In the genomic region with DNA sequence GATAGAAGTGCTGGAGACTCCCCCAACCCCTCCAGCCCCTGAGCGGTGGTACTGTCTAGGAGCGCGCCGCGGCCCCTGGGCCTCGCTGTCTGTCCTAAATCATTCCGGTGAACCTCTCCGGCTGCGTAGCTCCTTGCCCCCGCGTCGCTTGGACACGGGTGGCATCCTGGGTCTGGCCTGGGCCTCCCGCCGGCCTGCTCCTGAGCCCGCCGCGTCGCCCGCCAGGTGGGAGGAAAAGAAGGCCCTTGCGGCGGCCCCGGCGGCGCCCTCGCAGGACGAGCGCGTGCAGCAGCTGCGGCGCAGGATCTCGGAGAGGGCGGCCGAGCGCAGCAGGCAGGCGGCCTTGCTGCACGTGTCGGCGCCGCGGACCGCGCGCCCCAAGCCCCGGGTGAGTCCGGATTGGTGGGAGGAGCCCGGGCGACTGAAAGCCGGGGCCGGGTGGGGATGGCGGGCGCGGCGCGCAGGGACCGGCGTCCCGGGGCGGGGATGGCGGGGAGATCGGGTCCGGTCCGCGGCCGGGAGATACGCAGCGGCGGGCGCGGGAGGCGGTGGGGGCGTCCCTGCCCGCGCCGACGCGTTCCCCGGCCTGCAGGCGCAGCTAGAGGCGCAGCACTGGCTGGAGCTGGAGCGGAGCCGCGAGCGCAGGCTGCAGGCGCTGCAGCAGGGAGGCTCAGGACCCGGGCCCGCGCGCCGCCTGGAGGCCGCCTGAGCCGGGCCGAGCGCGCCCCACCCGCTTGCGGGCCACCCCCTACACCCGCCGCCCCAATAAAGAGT, we compare ENCODE assay signal across 2 cellular contexts.
TF ChIP-seq lines count a peak whose summit lies in the region.

No MANE protein-coding gene starts in this region.

TF ChIP-seq in HEK293, 187 proteins besides CTCF, POLR2A, EP300 and RAD21 (continued from another document and continues in another):
- TF ChIP-seq ZNF26 (tag by site-specific recombination; IDR thresholded peaks at IDR 0.05) (no peak), KLF10 (tag by site-specific recombination; IDR thresholded peaks at IDR 0.05) (no peak), ZIC2 (tag by site-specific recombination; IDR thresholded peaks at IDR 0.05) (peak; percentile 89), ZNF140 (tag by site-specific recombination; IDR thresholded peaks at IDR 0.05) (no peak), ZNF416 (tag by site-specific recombination; IDR thresholded peaks at IDR 0.05) (no peak), ZBTB20 (tag by site-specific recombination; IDR thresholded peaks at IDR 0.05) (no peak; the same call in 1 of the 2 replicates), ZNF830 (tag by site-specific recombination; IDR thresholded peaks at IDR 0.05; ENCODE audit: low read depth) (no peak), GLIS1 (tag by site-specific recombination; IDR thresholded peaks at IDR 0.05) (peak; percentile 38; the same call in 1 of the 2 replicates), HOXC10 (CRISPR knock-in tag; IDR thresholded peaks at IDR 0.05) (no peak), BCL11A (tag by site-specific recombination; IDR thresholded peaks at IDR 0.05; ENCODE audit: low read depth) (no peak), ZBTB48 (tag by site-specific recombination; IDR thresholded peaks at IDR 0.05) (no peak), ZNF184 (tag by site-specific recombination; IDR thresholded peaks at IDR 0.05) (no peak), ZNF114 (tag by site-specific recombination; IDR thresholded peaks at IDR 0.05) (no peak), YY2 (tag by site-specific recombination; IDR thresholded peaks at IDR 0.05) (no peak), ZNF571 (tag by site-specific recombination; IDR thresholded peaks at IDR 0.05) (no peak), PRDM1 (tag by site-specific recombination; IDR thresholded peaks at IDR 0.05) (no peak)
- TF ChIP-seq, protein P1, sequence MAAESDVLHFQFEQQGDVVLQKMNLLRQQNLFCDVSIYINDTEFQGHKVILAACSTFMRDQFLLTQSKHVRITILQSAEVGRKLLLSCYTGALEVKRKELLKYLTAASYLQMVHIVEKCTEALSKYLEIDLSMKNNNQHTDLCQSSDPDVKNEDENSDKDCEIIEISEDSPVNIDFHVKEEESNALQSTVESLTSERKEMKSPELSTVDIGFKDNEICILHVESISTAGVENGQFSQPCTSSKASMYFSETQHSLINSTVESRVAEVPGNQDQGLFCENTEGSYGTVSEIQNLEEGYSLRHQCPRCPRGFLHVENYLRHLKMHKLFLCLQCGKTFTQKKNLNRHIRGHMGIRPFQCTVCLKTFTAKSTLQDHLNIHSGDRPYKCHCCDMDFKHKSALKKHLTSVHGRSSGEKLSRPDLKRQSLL (tag by site-specific recombination; IDR thresholded peaks at IDR 0.05), result peak; percentile 49; the same call in 1 of the 2 replicates
- TF ChIP-seq, protein P2, sequence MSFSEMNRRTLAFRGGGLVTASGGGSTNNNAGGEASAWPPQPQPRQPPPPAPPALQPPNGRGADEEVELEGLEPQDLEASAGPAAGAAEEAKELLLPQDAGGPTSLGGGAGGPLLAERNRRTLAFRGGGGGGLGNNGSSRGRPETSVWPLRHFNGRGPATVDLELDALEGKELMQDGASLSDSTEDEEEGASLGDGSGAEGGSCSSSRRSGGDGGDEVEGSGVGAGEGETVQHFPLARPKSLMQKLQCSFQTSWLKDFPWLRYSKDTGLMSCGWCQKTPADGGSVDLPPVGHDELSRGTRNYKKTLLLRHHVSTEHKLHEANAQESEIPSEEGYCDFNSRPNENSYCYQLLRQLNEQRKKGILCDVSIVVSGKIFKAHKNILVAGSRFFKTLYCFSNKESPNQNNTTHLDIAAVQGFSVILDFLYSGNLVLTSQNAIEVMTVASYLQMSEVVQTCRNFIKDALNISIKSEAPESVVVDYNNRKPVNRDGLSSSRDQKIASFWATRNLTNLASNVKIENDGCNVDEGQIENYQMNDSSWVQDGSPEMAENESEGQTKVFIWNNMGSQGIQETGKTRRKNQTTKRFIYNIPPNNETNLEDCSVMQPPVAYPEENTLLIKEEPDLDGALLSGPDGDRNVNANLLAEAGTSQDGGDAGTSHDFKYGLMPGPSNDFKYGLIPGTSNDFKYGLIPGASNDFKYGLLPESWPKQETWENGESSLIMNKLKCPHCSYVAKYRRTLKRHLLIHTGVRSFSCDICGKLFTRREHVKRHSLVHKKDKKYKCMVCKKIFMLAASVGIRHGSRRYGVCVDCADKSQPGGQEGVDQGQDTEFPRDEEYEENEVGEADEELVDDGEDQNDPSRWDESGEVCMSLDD (tag by site-specific recombination; IDR thresholded peaks at IDR 0.05), result no peak
- TF ChIP-seq, protein P3, sequence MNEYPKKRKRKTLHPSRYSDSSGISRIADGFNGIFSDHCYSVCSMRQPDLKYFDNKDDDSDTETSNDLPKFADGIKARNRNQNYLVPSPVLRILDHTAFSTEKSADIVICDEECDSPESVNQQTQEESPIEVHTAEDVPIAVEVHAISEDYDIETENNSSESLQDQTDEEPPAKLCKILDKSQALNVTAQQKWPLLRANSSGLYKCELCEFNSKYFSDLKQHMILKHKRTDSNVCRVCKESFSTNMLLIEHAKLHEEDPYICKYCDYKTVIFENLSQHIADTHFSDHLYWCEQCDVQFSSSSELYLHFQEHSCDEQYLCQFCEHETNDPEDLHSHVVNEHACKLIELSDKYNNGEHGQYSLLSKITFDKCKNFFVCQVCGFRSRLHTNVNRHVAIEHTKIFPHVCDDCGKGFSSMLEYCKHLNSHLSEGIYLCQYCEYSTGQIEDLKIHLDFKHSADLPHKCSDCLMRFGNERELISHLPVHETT (tag by site-specific recombination; IDR thresholded peaks at IDR 0.05), result no peak
- TF ChIP-seq, protein P4, sequence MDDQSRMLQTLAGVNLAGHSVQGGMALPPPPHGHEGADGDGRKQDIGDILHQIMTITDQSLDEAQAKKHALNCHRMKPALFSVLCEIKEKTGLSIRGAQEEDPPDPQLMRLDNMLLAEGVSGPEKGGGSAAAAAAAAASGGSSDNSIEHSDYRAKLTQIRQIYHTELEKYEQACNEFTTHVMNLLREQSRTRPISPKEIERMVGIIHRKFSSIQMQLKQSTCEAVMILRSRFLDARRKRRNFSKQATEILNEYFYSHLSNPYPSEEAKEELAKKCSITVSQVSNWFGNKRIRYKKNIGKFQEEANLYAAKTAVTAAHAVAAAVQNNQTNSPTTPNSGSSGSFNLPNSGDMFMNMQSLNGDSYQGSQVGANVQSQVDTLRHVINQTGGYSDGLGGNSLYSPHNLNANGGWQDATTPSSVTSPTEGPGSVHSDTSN (CRISPR knock-in tag; IDR thresholded peaks at IDR 0.05), result peak; percentile 51; the same call in 1 of the 2 replicates

TF ChIP-seq in WTC11, 78 proteins besides CTCF, POLR2A, EP300 and RAD21 (continued from another document and continues in another):
- TF ChIP-seq SP1 (CRISPR knock-in tag; conservative IDR thresholded peaks at IDR 0.05) (peak; percentile 25; the same call in 1 of the 2 replicates), CBFB (CRISPR knock-in tag; IDR thresholded peaks at IDR 0.05; ENCODE audit: low read depth) (no peak), JAZF1 (CRISPR knock-in tag; IDR thresholded peaks at IDR 0.05) (no peak), NFYB (CRISPR knock-in tag; conservative IDR thresholded peaks at IDR 0.05; ENCODE audit: low read depth) (no peak), ZNF396 (CRISPR knock-in tag; IDR thresholded peaks at IDR 0.05; ENCODE audit: borderline replicate concordance) (no peak), AFF4 (CRISPR knock-in tag; IDR thresholded peaks at IDR 0.05; ENCODE audit: borderline replicate concordance) (no peak), SOX15 (CRISPR knock-in tag; IDR thresholded peaks at IDR 0.05) (no peak), FOXJ3 (CRISPR knock-in tag; IDR thresholded peaks at IDR 0.05; ENCODE audit: borderline replicate concordance) (no peak), ELF4 (CRISPR knock-in tag; IDR thresholded peaks at IDR 0.05; ENCODE audit: low read depth) (no peak), ZSCAN18 (CRISPR knock-in tag; IDR thresholded peaks at IDR 0.05) (no peak), OVOL2 (CRISPR knock-in tag; IDR thresholded peaks at IDR 0.05; ENCODE audit: borderline replicate concordance) (no peak), ZNF263 (CRISPR knock-in tag; IDR thresholded peaks at IDR 0.05; ENCODE audit: low read depth) (no peak), CDX4 (CRISPR knock-in tag; IDR thresholded peaks at IDR 0.05; ENCODE audit: borderline replicate concordance) (no peak), FOXP1 (CRISPR knock-in tag; IDR thresholded peaks at IDR 0.05; ENCODE audit: borderline replicate concordance) (peak; percentile 93), MXD4 (CRISPR knock-in tag; IDR thresholded peaks at IDR 0.05; ENCODE audit: borderline replicate concordance) (no peak), GABPB1 (CRISPR knock-in tag; IDR thresholded peaks at IDR 0.05) (peak; percentile 54; the same call in 1 of the 2 replicates), NR3C1 (CRISPR knock-in tag; conservative IDR thresholded peaks at IDR 0.05; ENCODE audit: low read depth) (no peak), CREM (CRISPR knock-in tag; IDR thresholded peaks at IDR 0.05) (peak; percentile 54; the same call in 1 of the 2 replicates), CREB1 (CRISPR knock-in tag; IDR thresholded peaks at IDR 0.05) (no peak), ZNF416 (CRISPR knock-in tag; IDR thresholded peaks at IDR 0.05) (no peak)
- TF ChIP-seq, protein P5, sequence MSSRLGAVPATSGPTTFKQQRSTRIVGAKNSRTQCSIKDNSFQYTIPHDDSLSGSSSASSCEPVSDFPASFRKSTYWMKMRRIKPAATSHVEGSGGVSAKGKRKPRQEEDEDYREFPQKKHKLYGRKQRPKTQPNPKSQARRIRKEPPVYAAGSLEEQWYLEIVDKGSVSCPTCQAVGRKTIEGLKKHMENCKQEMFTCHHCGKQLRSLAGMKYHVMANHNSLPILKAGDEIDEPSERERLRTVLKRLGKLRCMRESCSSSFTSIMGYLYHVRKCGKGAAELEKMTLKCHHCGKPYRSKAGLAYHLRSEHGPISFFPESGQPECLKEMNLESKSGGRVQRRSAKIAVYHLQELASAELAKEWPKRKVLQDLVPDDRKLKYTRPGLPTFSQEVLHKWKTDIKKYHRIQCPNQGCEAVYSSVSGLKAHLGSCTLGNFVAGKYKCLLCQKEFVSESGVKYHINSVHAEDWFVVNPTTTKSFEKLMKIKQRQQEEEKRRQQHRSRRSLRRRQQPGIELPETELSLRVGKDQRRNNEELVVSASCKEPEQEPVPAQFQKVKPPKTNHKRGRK (CRISPR knock-in tag; IDR thresholded peaks at IDR 0.05; ENCODE audit: borderline replicate concordance), result no peak
- TF ChIP-seq, protein P6, sequence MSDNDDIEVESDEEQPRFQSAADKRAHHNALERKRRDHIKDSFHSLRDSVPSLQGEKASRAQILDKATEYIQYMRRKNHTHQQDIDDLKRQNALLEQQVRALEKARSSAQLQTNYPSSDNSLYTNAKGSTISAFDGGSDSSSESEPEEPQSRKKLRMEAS (CRISPR knock-in tag; IDR thresholded peaks at IDR 0.05), result peak; percentile 79; the same call in 1 of the 2 replicates
- TF ChIP-seq, protein P7, sequence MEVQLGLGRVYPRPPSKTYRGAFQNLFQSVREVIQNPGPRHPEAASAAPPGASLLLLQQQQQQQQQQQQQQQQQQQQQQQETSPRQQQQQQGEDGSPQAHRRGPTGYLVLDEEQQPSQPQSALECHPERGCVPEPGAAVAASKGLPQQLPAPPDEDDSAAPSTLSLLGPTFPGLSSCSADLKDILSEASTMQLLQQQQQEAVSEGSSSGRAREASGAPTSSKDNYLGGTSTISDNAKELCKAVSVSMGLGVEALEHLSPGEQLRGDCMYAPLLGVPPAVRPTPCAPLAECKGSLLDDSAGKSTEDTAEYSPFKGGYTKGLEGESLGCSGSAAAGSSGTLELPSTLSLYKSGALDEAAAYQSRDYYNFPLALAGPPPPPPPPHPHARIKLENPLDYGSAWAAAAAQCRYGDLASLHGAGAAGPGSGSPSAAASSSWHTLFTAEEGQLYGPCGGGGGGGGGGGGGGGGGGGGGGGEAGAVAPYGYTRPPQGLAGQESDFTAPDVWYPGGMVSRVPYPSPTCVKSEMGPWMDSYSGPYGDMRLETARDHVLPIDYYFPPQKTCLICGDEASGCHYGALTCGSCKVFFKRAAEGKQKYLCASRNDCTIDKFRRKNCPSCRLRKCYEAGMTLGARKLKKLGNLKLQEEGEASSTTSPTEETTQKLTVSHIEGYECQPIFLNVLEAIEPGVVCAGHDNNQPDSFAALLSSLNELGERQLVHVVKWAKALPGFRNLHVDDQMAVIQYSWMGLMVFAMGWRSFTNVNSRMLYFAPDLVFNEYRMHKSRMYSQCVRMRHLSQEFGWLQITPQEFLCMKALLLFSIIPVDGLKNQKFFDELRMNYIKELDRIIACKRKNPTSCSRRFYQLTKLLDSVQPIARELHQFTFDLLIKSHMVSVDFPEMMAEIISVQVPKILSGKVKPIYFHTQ (CRISPR knock-in tag; IDR thresholded peaks at IDR 0.05), result no peak
- TF ChIP-seq, protein P8, sequence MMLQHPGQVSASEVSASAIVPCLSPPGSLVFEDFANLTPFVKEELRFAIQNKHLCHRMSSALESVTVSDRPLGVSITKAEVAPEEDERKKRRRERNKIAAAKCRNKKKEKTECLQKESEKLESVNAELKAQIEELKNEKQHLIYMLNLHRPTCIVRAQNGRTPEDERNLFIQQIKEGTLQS (CRISPR knock-in tag; conservative IDR thresholded peaks at IDR 0.05), result no peak
